17 cellular contexts compared by ENCODE assay signal in genomic region chr12:95764848-95765247, GRCh38. TPM values are rescaled to one million over a fixed set of nuclear protein-coding genes. Genes with fewer than 3 reads are reported as not detected.
DNase-seq lines count a peak whose midpoint lies in the region; TF ChIP-seq lines count a peak whose summit lies in the region.
"Had no signal": no experiment of that assay in that cellular context is flagged by ENCODE, and none has a peak within 500 bp of the region (broad histone marks: within the 10 kb centered on the region; RNA-seq: fewer than 3 reads in every experiment).

No MANE protein-coding gene starts in this region.

- H3K4me3 ChIP-seq in HAP-1: no peak overlapping the region
- no peak overlapping the region for H3K4me3 ChIP-seq in ovary
- H3K4me3 ChIP-seq: K562, SJSA1 had no signal

- H3K4me3 Mint-ChIP-seq in osteocyte (ENCODE audit: unreplicated experiment): peak overlapping the region; percentile 30

- H3K4me1 ChIP-seq in HAP-1: peaks cover 14% of the 10 kb centered on the region
- peaks cover 5% of the 10 kb centered on the region for H3K4me1 ChIP-seq in ovary (ENCODE audit: insufficient read depth)

- H3K9me3 ChIP-seq in HAP-1 (no peaks in the 10 kb centered on the region), ovary (no peaks in the 10 kb centered on the region)
- H3K9me3 ChIP-seq: SJSA1 had no signal

- H3K4me1 Mint-ChIP-seq in osteocyte (ENCODE audit: unreplicated experiment): peaks cover 94% of the 10 kb centered on the region

- H3K27ac Mint-ChIP-seq in osteocyte (ENCODE audit: unreplicated experiment): peak overlapping the region; percentile 79

- H3K9me3 Mint-ChIP-seq in osteocyte (ENCODE audit: unreplicated experiment): peaks cover 7% of the 10 kb centered on the region

- 74 to 88% (median 84%) methylated on average over 1 of the region's 1 CpG for whole genome bisulfite sequencing in ovary, 3 donors

- H3K27me3 ChIP-seq in HAP-1 (ENCODE audit: low read depth) (peaks cover 3% of the 10 kb centered on the region; the same call in 1 of the 2 replicates), ovary (no peaks in the 10 kb centered on the region)
- H3K27me3 ChIP-seq: SJSA1 had no signal

- H3K36me3 Mint-ChIP-seq in osteocyte (ENCODE audit: unreplicated experiment): peaks cover 51% of the 10 kb centered on the region

- no peak for TF ChIP-seq EP300 in ovary (IDR thresholded peaks at IDR 0.05)

- TF ChIP-seq POLR2A in ovary (IDR thresholded peaks at IDR 0.05): no peak

- in situ Hi-C loops in HAP-1 (cut with MboI; ENCODE audit: low sequenced_read_pairs): no loop called here

- TF ChIP-seq CTCF in osteocyte (IDR thresholded peaks at IDR 0.05) (no peak), ovary (IDR thresholded peaks at IDR 0.05) (no peak)

- intact Hi-C loops in ovary (cut with DNase I): no loop called here

- H3K27ac ChIP-seq in epithelial cell of prostate (peak overlapping the region; percentile 19), ovary (no peak overlapping the region)
- H3K27ac ChIP-seq: SJSA1 had no signal

- DNase-seq in EH (ENCODE audit: low read depth): peak; percentile 34
- DNase-seq in NCI-H226: peak; percentile 72
- no peak for DNase-seq in epithelial cell of prostate (ENCODE audit: low read depth, low spot score)
- no peak for DNase-seq in osteocyte (ENCODE audit: extremely low spot score, unreplicated experiment)
- no peak for DNase-seq in HAP-1 (ENCODE audit: low spot score in 2 of 2)
- DNase-seq in ovary: no peak
- no peak for DNase-seq in activated CD8-positive, alpha-beta memory T cell treated with anti-CD3 and anti-CD28 coated beads, Interleukin-2, amount 50 U/mL, for 48 hours
- DNase-seq: COR-L47, DMS153, GF-D8, HCEC 1CT, NCI-H1105 treated with DMSO at 0.1 percent for 48 hours, NCI-H1694, NCI-H524, NCI-H82 had no signal

- H3K36me3 ChIP-seq in HAP-1 (replicated peaks) (no peaks in the 10 kb centered on the region), ovary (no peaks in the 10 kb centered on the region)

- no peaks in the 10 kb centered on the region for H3K27me3 Mint-ChIP-seq in osteocyte (ENCODE audit: unreplicated experiment)

RNA-seq across cellular contexts. Expression of gene NTN4, which starts 25.7 kb away (rescaled TPM):
- 654 and 670 TPM in 2 replicates for total RNA-seq in osteocyte
- 100 to 1,000 TPM in 1 of 7 donors, 10 to 100 TPM in 6; 16.0 to 101 (median 54.2) TPM for total RNA-seq in ovary
- polyA plus RNA-seq in ovary: 10 to 100 TPM; 39.0 to 57.3 TPM
- polyA plus RNA-seq: K562 had no signal

Comparison
In these comparisons a context has a peak if more than half of its experiments do, and no peak if none do; other contexts are left out.
1. DNase-seq: peak in EH (single experiment) and NCI-H226 (single experiment); none in epithelial cell of prostate (single experiment), osteocyte (single experiment), HAP-1 (0 of 2), ovary (0 of 5) and activated CD8-positive, alpha-beta memory T cell treated with anti-CD3 and anti-CD28 coated beads, Interleukin-2, amount 50 U/mL, for 48 hours (single experiment).